Comparison of ENCODE assay signal across 1 cellular context in genomic region chr2:3536682-3537632, GRCh38.
TF ChIP-seq lines count a peak whose summit lies in the region.

No MANE protein-coding gene starts in this region.

TF ChIP-seq in WTC11, 78 proteins besides CTCF, POLR2A, EP300 and RAD21 (continued from another document):
- TF ChIP-seq MLX (CRISPR knock-in tag; IDR thresholded peaks at IDR 0.05): no peak
- no peak for TF ChIP-seq TEAD4 (CRISPR knock-in tag; IDR thresholded peaks at IDR 0.05)
- no peak for TF ChIP-seq IRF2 (CRISPR knock-in tag; IDR thresholded peaks at IDR 0.05; ENCODE audit: borderline replicate concordance, low read depth)
- no peak for TF ChIP-seq HMGA2 (CRISPR knock-in tag; IDR thresholded peaks at IDR 0.05)
- TF ChIP-seq E2F5 (CRISPR knock-in tag; IDR thresholded peaks at IDR 0.05): no peak
